Comparison of ENCODE assay signal across 27 cellular contexts in the genomic region with DNA sequence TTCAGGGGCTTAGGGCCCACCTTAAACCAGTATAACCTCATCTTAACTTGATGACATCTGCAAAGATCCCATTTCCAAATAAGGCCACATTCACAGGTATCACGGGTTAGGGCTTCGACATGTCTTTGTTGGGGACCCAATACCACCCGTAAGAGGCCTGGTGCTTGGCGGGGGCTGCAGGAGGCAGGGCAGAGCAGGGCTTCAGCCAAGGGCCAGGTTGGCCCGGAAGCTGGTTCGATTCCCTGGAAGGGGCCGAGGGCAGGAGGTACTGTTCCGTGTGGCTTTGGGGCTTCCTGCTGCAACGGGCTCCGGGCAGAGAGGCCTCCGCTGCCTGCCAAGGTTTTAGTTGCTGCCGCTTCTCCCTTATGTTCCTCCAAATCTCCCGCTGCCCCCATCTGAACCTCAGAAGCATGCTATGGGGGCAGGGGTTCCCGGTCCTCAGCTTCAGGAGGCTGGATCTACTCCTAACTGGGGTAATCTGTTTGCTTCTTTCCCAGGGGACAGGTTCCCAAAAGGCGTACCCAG.
"Had no signal": no experiment of that assay in that cellular context is flagged by ENCODE, and none has a peak within 500 bp of the region (broad histone marks: within the 10 kb centered on the region; RNA-seq: fewer than 3 reads in every experiment).

No MANE protein-coding gene starts in this region.

- H3K4me1 ChIP-seq: left ventricle myocardium inferior, right atrium auricular region, right lobe of liver, stomach, testis, thyroid gland, transverse colon, upper lobe of left lung, uterus had no signal

- H3K4me3 Mint-ChIP-seq: mesothelial cell of epicardium; natural killer cell; nephron progenitor cell; neural progenitor cell; stimulated activated naive B cell treated with anti-CD40 and anti-IgM and Interleukin-4, amounts not matched to agents 10 μg/mL and 1 μg/mL and 100 μg/mL, for 72 hours had no signal

- DNase-seq: islet precursor cell; left ventricle myocardium inferior; mesendoderm; naive B cell; natural killer cell; nephron progenitor cell; ovary; right lobe of liver; stimulated activated CD4-positive, alpha-beta T cell treated with anti-CD3 and anti-CD28 coated beads, Interleukin-12 subunit alpha, Interleukin-12 subunit beta, amount 100 ng/mL, for 4 hours; stimulated activated CD4-positive, alpha-beta T cell treated with anti-CD3 and anti-CD28 coated beads, Interleukin-15, amount 100 ng/mL, for 24 hours; stimulated activated CD4-positive, alpha-beta T cell treated with anti-CD3 and anti-CD28 coated beads, Interleukin-2, amount 100 ng/mL, for 24 hours; stimulated activated CD4-positive, alpha-beta T cell treated with anti-CD3 and anti-CD28 coated beads, Interleukin-4, amount 100 ng/mL, for 1 hour; stimulated activated naive B cell treated with anti-CD40 and anti-IgM and Interleukin-4, amounts not matched to agents 10 μg/mL and 1 μg/mL and 100 μg/mL, for 72 hours; stimulated activated naive CD8-positive, alpha-beta T cell treated with anti-CD3 and anti-CD28 coated beads, Interleukin-15, Interleukin-2, amounts not matched to agents 100 U/mL and 50 U/mL, for 24 hours; stomach; testis; thyroid gland; transverse colon; uterus had no signal

- H3K27me3 Mint-ChIP-seq: naive B cell; stimulated activated naive B cell treated with anti-CD40 and anti-IgM and Interleukin-4, amounts not matched to agents 10 μg/mL and 1 μg/mL and 100 μg/mL, for 72 hours had no signal

- H3K27ac Mint-ChIP-seq: mesothelial cell of epicardium; naive B cell; natural killer cell; nephron progenitor cell; neural progenitor cell; progenitor cell of endocrine pancreas; stimulated activated naive B cell treated with anti-CD40 and anti-IgM and Interleukin-4, amounts not matched to agents 10 μg/mL and 1 μg/mL and 100 μg/mL, for 72 hours had no signal

- H3K27ac ChIP-seq: hepatocyte, left ventricle myocardium inferior, neural progenitor cell, ovary, right atrium auricular region, right lobe of liver, skin epidermis, stomach, testis, thyroid gland, transverse colon, upper lobe of left lung, uterus had no signal

- ATAC-seq: natural killer cell; right lobe of liver; stimulated activated naive B cell treated with anti-CD40 and anti-IgM and Interleukin-4, amounts not matched to agents 10 μg/mL and 1 μg/mL and 100 μg/mL, for 72 hours; stimulated activated naive CD8-positive, alpha-beta T cell treated with anti-CD3 and anti-CD28 coated beads, Interleukin-15, Interleukin-2, amounts not matched to agents 100 U/mL and 50 U/mL, for 24 hours had no signal

- H3K4me1 Mint-ChIP-seq: mesothelial cell of epicardium; naive B cell; natural killer cell; nephron progenitor cell; stimulated activated naive B cell treated with anti-CD40 and anti-IgM and Interleukin-4, amounts not matched to agents 10 μg/mL and 1 μg/mL and 100 μg/mL, for 72 hours had no signal

- H3K9me3 ChIP-seq: left ventricle myocardium inferior, ovary, right atrium auricular region, right lobe of liver, stomach, testis, thyroid gland, transverse colon, upper lobe of left lung, uterus had no signal

- H3K27me3 ChIP-seq: hepatocyte, neural progenitor cell, ovary, right atrium auricular region, right lobe of liver, stomach, testis, thyroid gland, transverse colon, upper lobe of left lung, uterus had no signal

- H2AFZ ChIP-seq: hepatocyte, neural progenitor cell had no signal

- H3K4me3 ChIP-seq: hepatocyte, left ventricle myocardium inferior, lung, neural progenitor cell, ovary, right atrium auricular region, right lobe of liver, skin epidermis, stomach, testis, thyroid gland, transverse colon, upper lobe of left lung, uterus had no signal

- H3K9me3 Mint-ChIP-seq: mesothelial cell of epicardium; natural killer cell; nephron progenitor cell; neural progenitor cell; stimulated activated naive B cell treated with anti-CD40 and anti-IgM and Interleukin-4, amounts not matched to agents 10 μg/mL and 1 μg/mL and 100 μg/mL, for 72 hours had no signal

- H3K4me2 ChIP-seq: hepatocyte, neural progenitor cell had no signal

- H3K9ac ChIP-seq: neural progenitor cell had no signal

- H3K36me3 Mint-ChIP-seq: mesothelial cell of epicardium, naive B cell, natural killer cell, neural progenitor cell had no signal

- H3K36me3 ChIP-seq: left ventricle myocardium inferior, neural progenitor cell, ovary, right atrium auricular region, right lobe of liver, thyroid gland, transverse colon, upper lobe of left lung, uterus had no signal

- H3K79me2 ChIP-seq: hepatocyte had no signal
